Comparison of ENCODE assay signal across 8 cellular contexts in the genomic region with DNA sequence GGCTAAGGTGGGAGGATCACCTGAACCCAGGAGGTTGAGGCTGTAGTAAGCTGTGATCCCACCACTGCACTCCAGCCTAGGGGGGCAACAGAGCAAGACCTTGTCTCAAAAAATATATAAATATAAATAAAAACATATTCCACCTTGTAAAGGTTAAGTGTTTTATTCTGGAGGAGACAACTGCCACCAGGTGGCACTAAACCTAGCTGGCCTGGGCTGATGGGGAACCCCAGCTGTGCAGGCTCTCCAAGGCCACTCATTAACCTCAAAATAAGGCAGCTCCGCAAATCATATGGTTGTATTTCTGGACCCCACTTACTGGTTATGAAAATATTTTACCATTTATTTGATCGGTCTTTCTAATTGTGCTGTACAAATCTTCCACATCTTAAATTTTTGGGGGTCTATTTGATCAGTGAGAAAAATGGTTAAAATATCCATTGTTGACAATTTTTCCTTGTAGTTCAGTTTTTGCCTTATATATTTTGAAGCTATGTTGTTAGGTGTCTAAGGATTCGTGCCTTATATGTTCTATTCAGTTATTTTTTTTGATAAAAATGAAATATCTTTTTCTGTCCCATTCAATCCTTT. TPM values are rescaled to one million over a fixed set of nuclear protein-coding genes. Genes with fewer than 3 reads are reported as not detected.
DNase-seq lines count a peak whose midpoint lies in the region; ATAC-seq, FAIRE-seq and TF ChIP-seq lines count a peak whose summit lies in the region.

No MANE protein-coding gene starts in this region.

- TF ChIP-seq CTCF in AG10803 (conservative IDR thresholded peaks at IDR 0.05; ENCODE audit: low read length) = peak; percentile 78

- ATAC-seq in stimulated activated effector memory CD8-positive, alpha-beta T cell treated with anti-CD3 and anti-CD28 coated beads, Interleukin-12 subunit alpha, Interleukin-12 subunit beta, amount 100 ng/mL, for 72 hours = no peak
- ATAC-seq in HG03025 (IDR thresholded peaks at IDR 0.05; ENCODE audit: low FRiP score, unreplicated experiment) = no peak

- H3K4me3 Mint-ChIP-seq in stimulated activated effector memory CD8-positive, alpha-beta T cell treated with anti-CD3 and anti-CD28 coated beads, Interleukin-12 subunit alpha, Interleukin-12 subunit beta, amount 100 ng/mL, for 72 hours = no peak overlapping the region

- FAIRE-seq in H54 (lab: Jason Lieb, UNC) = no peak

- H3K9me3 Mint-ChIP-seq in stimulated activated effector memory CD8-positive, alpha-beta T cell treated with anti-CD3 and anti-CD28 coated beads, Interleukin-12 subunit alpha, Interleukin-12 subunit beta, amount 100 ng/mL, for 72 hours = no peaks in the 10 kb centered on the region

- peak; percentile 66 for DNase-seq in AG10803 (ENCODE audit: low read depth)
- DNase-seq in H54 (ENCODE audit: insufficient read length, low spot score) = peak; percentile 73
- peak; percentile 53 for DNase-seq in NCI-H748 (lab: John Stamatoyannopoulos, UW; ENCODE audit: unreplicated experiment)
- DNase-seq in activated CD4-positive, alpha-beta T cell treated with anti-CD3 and anti-CD28 coated beads, Interleukin-2, amount 50 U/mL, for 4 hours = peak; percentile 67 to 72
- DNase-seq in effector CD4-positive, alpha-beta T cell = peak; percentile 69
- DNase-seq in mucosa of gallbladder (ENCODE audit: low spot score) = peak; percentile 71
- peak; percentile 56 to 83 for DNase-seq in stimulated activated effector memory CD8-positive, alpha-beta T cell treated with anti-CD3 and anti-CD28 coated beads, Interleukin-12 subunit alpha, Interleukin-12 subunit beta, amount 100 ng/mL, for 72 hours (ENCODE audit: low spot score in 2 of 2)

- H3K4me3 ChIP-seq in AG10803 (ENCODE audit: low read length) = no peak overlapping the region

- peaks cover 43% of the 10 kb centered on the region for H3K36me3 Mint-ChIP-seq in stimulated activated effector memory CD8-positive, alpha-beta T cell treated with anti-CD3 and anti-CD28 coated beads, Interleukin-12 subunit alpha, Interleukin-12 subunit beta, amount 100 ng/mL, for 72 hours

- no peak for TF ChIP-seq POLR2A in H54 (IDR thresholded peaks at IDR 0.05; ENCODE audit: low read depth, low read length)

- peaks cover 39% of the 10 kb centered on the region for H3K4me1 Mint-ChIP-seq in stimulated activated effector memory CD8-positive, alpha-beta T cell treated with anti-CD3 and anti-CD28 coated beads, Interleukin-12 subunit alpha, Interleukin-12 subunit beta, amount 100 ng/mL, for 72 hours

- no peak overlapping the region for H3K27ac Mint-ChIP-seq in stimulated activated effector memory CD8-positive, alpha-beta T cell treated with anti-CD3 and anti-CD28 coated beads, Interleukin-12 subunit alpha, Interleukin-12 subunit beta, amount 100 ng/mL, for 72 hours

RNA-seq across cellular contexts. Expression of a gene that starts 8.5 kb away (rescaled TPM):
- total RNA-seq in mucosa of gallbladder = 14.8 TPM

RNA-seq across cellular contexts. Expression of a gene that starts 30.8 kb away (rescaled TPM):
- total RNA-seq in mucosa of gallbladder = 0.26 TPM

RNA-seq across cellular contexts. Expression of a gene that starts 56.3 kb away (rescaled TPM):
- total RNA-seq in mucosa of gallbladder = 1.2 TPM
